In the genomic region with DNA sequence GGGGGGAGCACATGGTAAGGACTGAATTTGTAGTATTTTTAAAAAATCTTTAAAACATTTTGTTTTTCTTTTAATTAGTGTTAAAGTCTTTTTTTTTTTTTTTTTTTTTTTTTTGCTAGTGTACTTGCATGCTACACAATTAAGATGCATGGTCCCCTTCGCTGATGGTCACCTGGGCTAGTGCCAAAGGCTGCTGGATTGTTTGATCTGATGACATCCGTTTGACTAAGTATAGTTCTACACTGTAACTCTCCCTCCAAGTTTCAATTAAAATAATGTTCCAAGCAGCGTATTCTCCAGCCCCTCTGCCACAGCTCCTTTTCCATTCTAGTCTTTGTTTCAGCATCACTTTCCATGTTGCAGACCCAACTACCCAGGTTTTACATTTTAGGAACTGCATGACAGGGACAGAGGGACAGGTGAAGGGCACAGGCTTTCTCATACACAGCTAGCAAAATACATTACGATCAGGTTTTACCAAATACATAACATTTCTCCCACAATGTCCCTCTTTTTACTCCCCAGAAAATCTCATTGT, we compare ENCODE assay signal across 8 cellular contexts. TPM values are rescaled to one million over a fixed set of nuclear protein-coding genes. Genes with fewer than 3 reads are reported as not detected.
DNase-seq lines count a peak whose midpoint lies in the region; ATAC-seq and TF ChIP-seq lines count a peak whose summit lies in the region.

No MANE protein-coding gene starts in this region.

- peaks cover 30% of the 10 kb centered on the region for H3K4me1 ChIP-seq in BLaER1
- H3K4me1 ChIP-seq in HUES48 (ENCODE audit: control insufficient read depth, insufficient read depth, low read length) = peaks cover 14% of the 10 kb centered on the region
- peaks cover 24% of the 10 kb centered on the region for H3K4me1 ChIP-seq in muscle layer of colon (ENCODE audit: insufficient read depth, low read length)

- H3K4me2 ChIP-seq in BLaER1 = peak overlapping the region; percentile 80

- H3K27me3 Mint-ChIP-seq in chondrocyte (ENCODE audit: low read depth) = no peaks in the 10 kb centered on the region

- no peaks in the 10 kb centered on the region for H3K36me3 ChIP-seq in BLaER1
- no peaks in the 10 kb centered on the region for H3K36me3 ChIP-seq in HUES48 (ENCODE audit: control insufficient read depth, insufficient read depth, low read length)
- no peaks in the 10 kb centered on the region for H3K36me3 ChIP-seq in muscle layer of colon (ENCODE audit: insufficient read depth, low read length)

- peaks cover 29% of the 10 kb centered on the region for H3K4me1 Mint-ChIP-seq in chondrocyte (ENCODE audit: low read depth)

- H4K20me1 ChIP-seq in BLaER1 = peaks cover 5% of the 10 kb centered on the region; the same call in 1 of the 2 replicates

- H3K36me3 Mint-ChIP-seq in chondrocyte (ENCODE audit: low read depth) = no peaks in the 10 kb centered on the region

- H3K9me3 Mint-ChIP-seq in chondrocyte (ENCODE audit: low read depth) = no peaks in the 10 kb centered on the region

- H3K9ac ChIP-seq in BLaER1 = peak overlapping the region; percentile 87
- no peak overlapping the region for H3K9ac ChIP-seq in HUES48 (ENCODE audit: low read depth, low read length)
- H3K9ac ChIP-seq in muscle layer of colon (ENCODE audit: low read length) = no peak overlapping the region

- H3K4me3 Mint-ChIP-seq in chondrocyte (ENCODE audit: unreplicated experiment) = peak overlapping the region; percentile 75

- H3K27ac ChIP-seq in BLaER1 (peak overlapping the region; percentile 79; the same call in 1 of the 2 replicates), HUES48 (ENCODE audit: low read depth, low read length) (no peak overlapping the region), muscle layer of colon (ENCODE audit: low read depth, low read length) (no peak overlapping the region)

- H3K27me3 ChIP-seq in BLaER1 (no peaks in the 10 kb centered on the region), HUES48 (ENCODE audit: control insufficient read depth, insufficient read depth, low read length) (no peaks in the 10 kb centered on the region), muscle layer of colon (ENCODE audit: control insufficient read depth in 1 of 2, insufficient read depth in 2 of 2, low read length in 2 of 2) (no peaks in the 10 kb centered on the region)

- TF ChIP-seq CTCF in chondrocyte (IDR thresholded peaks at IDR 0.05) = no peak

- H3K9me3 ChIP-seq in BLaER1 (no peaks in the 10 kb centered on the region), HUES48 (ENCODE audit: control insufficient read depth, insufficient read depth, low read length) (no peaks in the 10 kb centered on the region), muscle layer of colon (ENCODE audit: low read length) (no peaks in the 10 kb centered on the region)

- peak overlapping the region; percentile 59 for H3K27ac Mint-ChIP-seq in chondrocyte (ENCODE audit: unreplicated experiment)

- DNase-seq in chondrocyte (ENCODE audit: low spot score) (no peak), iPS-NIHi7 (ENCODE audit: extremely low spot score) (no peak)
- DNase-seq in activated effector memory CD4-positive, alpha-beta T cell treated with Interleukin-2 at 50 U/mL for 16 hours = no peak

- H3K4me3 ChIP-seq in BLaER1 (peak overlapping the region; percentile 94), HUES48 (ENCODE audit: low read depth, low read length) (peak overlapping the region; percentile 90), muscle layer of colon (ENCODE audit: low read depth in 1 of 2, low read length in 2 of 2) (peak overlapping the region; percentile 47 to 49)

- ATAC-seq in HG03280 (IDR thresholded peaks at IDR 0.05; ENCODE audit: unreplicated experiment) = no peak
- no peak for ATAC-seq in HG03095 (IDR thresholded peaks at IDR 0.05; ENCODE audit: unreplicated experiment)

RNA-seq across cellular contexts. Expression of a gene that starts 0.9 kb away (rescaled TPM):
- 15.5 to 16.4 TPM (median 16.0 TPM) in 3 replicates for total RNA-seq in chondrocyte
